ENCODE assay signal across 8 cellular contexts in genomic region chr1:110337704-110338199, GRCh38. TPM values are rescaled to one million over a fixed set of nuclear protein-coding genes. Genes with fewer than 3 reads are reported as not detected.
DNase-seq lines count a peak whose midpoint lies in the region; ATAC-seq and TF ChIP-seq lines count a peak whose summit lies in the region.

No MANE protein-coding gene starts in this region.

- peaks cover 10% of the 10 kb centered on the region for H3K27me3 Mint-ChIP-seq in GM23338 (ENCODE audit: insufficient read depth, low read depth, poor library complexity)
- H3K27me3 Mint-ChIP-seq in activated naive CD8-positive, alpha-beta T cell treated with anti-CD3 and anti-CD28 coated beads, Interleukin-2, amount 10 ng/mL, durations not matched to agents 7 days and 5 days = no peaks in the 10 kb centered on the region

- H4K20me1 ChIP-seq in GM23338 (replicated peaks; ENCODE audit: insufficient read depth) = peaks cover 26% of the 10 kb centered on the region

- POLR2A ChIA-PET in activated naive CD8-positive, alpha-beta T cell treated with anti-CD3 and anti-CD28 coated beads, Interleukin-2, amount 10 ng/mL, durations not matched to agents 7 days and 5 days (lab: Charles Lee) = interaction anchor here (0.8 to 5.2 kb wide), 12 partner anchors 12 to 1645 kb away, joined by 3 to 100 read pairs (median 8); partner anchors contain the start of genes KCNC4, LAMTOR5, PRPF38B and STRIP1

- peaks cover 24% of the 10 kb centered on the region for H3K4me1 ChIP-seq in ACC112 (ENCODE audit: control insufficient read depth, insufficient read depth, low read length, unreplicated experiment)
- peaks cover 22% of the 10 kb centered on the region for H3K4me1 ChIP-seq in GM23338 (ENCODE audit: insufficient read depth)

- H3K79me2 ChIP-seq in ACC112 (ENCODE audit: control insufficient read depth, insufficient read depth, low read length, unreplicated experiment) = peaks cover 34% of the 10 kb centered on the region
- peaks cover 40% of the 10 kb centered on the region for H3K79me2 ChIP-seq in GM23338 (replicated peaks; ENCODE audit: insufficient read depth)

- peaks cover 17% of the 10 kb centered on the region; the same call in 1 of the 2 replicates for H3K36me3 ChIP-seq in ACC112 (ENCODE audit: insufficient read depth, low read length)
- no peaks in the 10 kb centered on the region; the same call in 1 of the 2 replicates for H3K36me3 ChIP-seq in GM23338 (ENCODE audit: insufficient read depth)

- H3K4me2 ChIP-seq in GM23338 = peak overlapping the region; percentile 83

- TF ChIP-seq CTCF in GM23338 (conservative IDR thresholded peaks at IDR 0.05; ENCODE audit: low read depth in 2 of 2) = no peak

- peaks cover 35% of the 10 kb centered on the region for H3K36me3 Mint-ChIP-seq in GM23338 (ENCODE audit: low read depth)
- H3K36me3 Mint-ChIP-seq in activated naive CD8-positive, alpha-beta T cell treated with anti-CD3 and anti-CD28 coated beads, Interleukin-2, amount 10 ng/mL, durations not matched to agents 7 days and 5 days = peaks cover 27% of the 10 kb centered on the region

- peaks cover 5% of the 10 kb centered on the region; the same call in 2 of the 3 replicates for H3K9me3 Mint-ChIP-seq in GM23338
- no peaks in the 10 kb centered on the region for H3K9me3 Mint-ChIP-seq in activated naive CD8-positive, alpha-beta T cell treated with anti-CD3 and anti-CD28 coated beads, Interleukin-2, amount 10 ng/mL, durations not matched to agents 7 days and 5 days

- ATAC-seq in GM23338 (peak; percentile 15), GM21786 (IDR thresholded peaks at IDR 0.05; ENCODE audit: unreplicated experiment) (no peak), GM19035 (IDR thresholded peaks at IDR 0.05; ENCODE audit: unreplicated experiment) (no peak)
- ATAC-seq in activated naive CD8-positive, alpha-beta T cell treated with anti-CD3 and anti-CD28 coated beads, Interleukin-2, amount 10 ng/mL, durations not matched to agents 7 days and 5 days (ENCODE audit: low read depth) = no peak

- H3K27ac ChIP-seq in ACC112 (ENCODE audit: low read depth, low read length) (peak overlapping the region; percentile 99), GM23338 (ENCODE audit: low read depth) (peak overlapping the region; percentile 87)

- H3K4me1 Mint-ChIP-seq in GM23338 = peaks cover 28% of the 10 kb centered on the region
- peaks cover 34% of the 10 kb centered on the region for H3K4me1 Mint-ChIP-seq in activated naive CD8-positive, alpha-beta T cell treated with anti-CD3 and anti-CD28 coated beads, Interleukin-2, amount 10 ng/mL, durations not matched to agents 7 days and 5 days

- peak overlapping the region; percentile 98 for H3K27ac Mint-ChIP-seq in GM23338
- no peak overlapping the region for H3K27ac Mint-ChIP-seq in activated naive CD8-positive, alpha-beta T cell treated with anti-CD3 and anti-CD28 coated beads, Interleukin-2, amount 10 ng/mL, durations not matched to agents 7 days and 5 days

- H3K4me3 Mint-ChIP-seq in GM23338 = no peak overlapping the region; the same call in 2 of the 3 replicates
- no peak overlapping the region for H3K4me3 Mint-ChIP-seq in activated naive CD8-positive, alpha-beta T cell treated with anti-CD3 and anti-CD28 coated beads, Interleukin-2, amount 10 ng/mL, durations not matched to agents 7 days and 5 days

- H3K9me2 ChIP-seq in GM23338 (ENCODE audit: insufficient read depth) = no peaks in the 10 kb centered on the region

- no peaks in the 10 kb centered on the region for H3F3A ChIP-seq in GM23338 (replicated peaks; ENCODE audit: low read depth)

- no peaks in the 10 kb centered on the region for H3K27me3 ChIP-seq in ACC112 (ENCODE audit: insufficient read depth, low read length)
- H3K27me3 ChIP-seq in GM23338 (ENCODE audit: insufficient read depth) = no peaks in the 10 kb centered on the region

- H3K4me3 ChIP-seq in ACC112 (ENCODE audit: low read depth, low read length) (peak overlapping the region; percentile 84), GM23338 (peak overlapping the region; percentile 88), iPS-11a (ENCODE audit: low read depth, low read length) (peak overlapping the region; percentile 93)

- peak; percentile 67 for DNase-seq in GM23338 (ENCODE audit: low spot score)
- peak; percentile 58 for DNase-seq in RKO (ENCODE audit: low spot score)
- DNase-seq in activated naive CD8-positive, alpha-beta T cell treated with anti-CD3 and anti-CD28 coated beads, Interleukin-2, amount 10 ng/mL, durations not matched to agents 7 days and 5 days = peak; percentile 66
- DNase-seq in stimulated activated CD4-positive, alpha-beta T cell treated with anti-CD3 and anti-CD28 coated beads, Interleukin-12 subunit alpha, Interleukin-12 subunit beta, amount 100 ng/mL, for 4 hours = peak; percentile 39

- H2AFZ ChIP-seq in ACC112 (ENCODE audit: low read length, unreplicated experiment) (peak overlapping the region; percentile 86), GM23338 (peak overlapping the region; percentile 92)

TF ChIP-seq in GM23338, 12 proteins besides CTCF, POLR2A, EP300 and RAD21:
- TF ChIP-seq EZH2phosphoT487 (IDR thresholded peaks at IDR 0.05; ENCODE audit: unreplicated experiment) = no peak
- peak; percentile 20; the same call in 1 of the 2 replicates for TF ChIP-seq POLR2AphosphoS5 (IDR thresholded peaks at IDR 0.05; ENCODE audit: low read depth)

RNA-seq across cellular contexts. Expression of gene RBM15, which starts 1.4 kb away (rescaled TPM):
- 68.3 and 84.0 TPM in 2 replicates for total RNA-seq in GM23338 (2014; rRNA removed; shearing (Covaris generic))
- 20.6 and 20.8 TPM in 2 replicates for polyA plus RNA-seq in GM23338 (2016; fragmentation: Nextera tagmentation; extraction: Ambion mirVana)
- total RNA-seq in activated naive CD8-positive, alpha-beta T cell treated with anti-CD3 and anti-CD28 coated beads, Interleukin-2, amount 10 ng/mL, durations not matched to agents 7 days and 5 days = 10 to 100 TPM; 80.3 to 80.6 TPM

RNA-seq across cellular contexts. Expression of gene SLC16A4, which starts 53.1 kb away (rescaled TPM):
- 0.50 and 0.94 TPM in 2 replicates for total RNA-seq in GM23338 (2014; rRNA removed; shearing (Covaris generic))
- polyA plus RNA-seq in GM23338 (2016; fragmentation: Nextera tagmentation; extraction: Ambion mirVana) = 1.5 and 1.6 TPM in 2 replicates
- under 1 TPM; 0.23 to 0.33 TPM for total RNA-seq in activated naive CD8-positive, alpha-beta T cell treated with anti-CD3 and anti-CD28 coated beads, Interleukin-2, amount 10 ng/mL, durations not matched to agents 7 days and 5 days
